Comparison of ENCODE assay signal across 1 cellular context in the genomic region with DNA sequence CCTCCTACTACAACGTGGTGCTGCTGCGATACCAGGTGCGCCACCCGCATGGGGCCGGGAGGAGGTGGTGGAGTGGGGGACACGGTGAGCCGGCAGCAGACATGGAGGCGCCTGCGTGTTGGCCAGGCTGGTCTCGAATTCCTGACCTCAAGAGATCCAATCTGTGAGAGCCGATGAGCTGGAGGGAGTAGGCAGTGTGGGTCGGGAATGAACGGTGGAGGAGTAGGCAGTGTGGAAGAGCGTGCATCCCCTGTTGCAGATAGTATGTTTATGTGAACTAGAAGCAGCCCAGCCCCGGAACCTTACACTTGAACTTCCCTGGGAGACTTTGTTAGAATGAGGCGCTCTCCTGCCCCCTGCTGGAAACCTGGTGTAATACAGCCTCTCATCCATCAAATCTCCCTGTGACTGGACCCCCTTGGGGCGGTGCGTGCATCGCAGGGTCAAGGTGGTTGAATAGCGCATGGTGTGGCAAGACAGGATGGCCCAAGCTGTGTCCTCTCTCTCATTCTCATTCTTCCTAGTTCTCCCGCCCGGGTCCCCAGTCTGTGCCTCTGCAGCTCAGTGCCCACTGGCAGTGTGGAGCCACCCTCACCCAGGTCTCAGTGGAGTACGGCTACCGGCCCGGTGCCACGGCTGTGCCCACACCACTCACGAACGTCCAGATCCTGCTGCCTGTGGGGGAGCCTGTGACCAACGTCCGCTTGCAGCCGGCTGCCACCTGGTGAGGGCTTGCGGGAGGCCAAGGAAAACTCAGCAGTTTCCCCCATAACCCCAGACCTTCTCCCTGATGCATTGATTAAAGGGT.
TF ChIP-seq lines count a peak whose summit lies in the region.

No MANE protein-coding gene starts in this region.

TF ChIP-seq in K562, 482 proteins besides CTCF, POLR2A, EP300 and RAD21 (continued from another document):
- TF ChIP-seq SMC3 (conservative IDR thresholded peaks at IDR 0.05; ENCODE audit: insufficient read depth, low read depth, low read length): peak; percentile 61
- TF ChIP-seq, protein P1, sequence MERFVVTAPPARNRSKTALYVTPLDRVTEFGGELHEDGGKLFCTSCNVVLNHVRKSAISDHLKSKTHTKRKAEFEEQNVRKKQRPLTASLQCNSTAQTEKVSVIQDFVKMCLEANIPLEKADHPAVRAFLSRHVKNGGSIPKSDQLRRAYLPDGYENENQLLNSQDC (CRISPR knock-in tag; IDR thresholded peaks at IDR 0.05): no peak
- TF ChIP-seq U2AF2 (optimal IDR thresholded peaks at IDR 0.05; ENCODE audit: low read depth, low read length): no peak
- no peak for TF ChIP-seq ZNF707 (CRISPR knock-in tag; conservative IDR thresholded peaks at IDR 0.05)
- TF ChIP-seq ARHGAP35 (IDR thresholded peaks at IDR 0.05; ENCODE audit: partially characterized antibody): no peak
- 0 out of 2 replicates have a peak, but pooled peaks have one; percentile 33 for TF ChIP-seq NR2C2 (CRISPR knock-in tag; IDR thresholded peaks at IDR 0.05)
- TF ChIP-seq NR2C2 (tag; IDR thresholded peaks at IDR 0.05): no peak
- no peak for TF ChIP-seq MCM3 (IDR thresholded peaks at IDR 0.05)
- no peak for TF ChIP-seq PPARD (CRISPR knock-in tag; IDR thresholded peaks at IDR 0.05)
- no peak for TF ChIP-seq POLR2B (IDR thresholded peaks at IDR 0.05; ENCODE audit: low read depth, partially characterized antibody)
- TF ChIP-seq PHF20 (IDR thresholded peaks at IDR 0.05; ENCODE audit: partially characterized antibody): no peak
- TF ChIP-seq SUPT5H (IDR thresholded peaks at IDR 0.05): no peak
- TF ChIP-seq ATF7 (IDR thresholded peaks at IDR 0.05): 0 out of 2 replicates have a peak, but pooled peaks have one; percentile 27
- TF ChIP-seq, protein P2, sequence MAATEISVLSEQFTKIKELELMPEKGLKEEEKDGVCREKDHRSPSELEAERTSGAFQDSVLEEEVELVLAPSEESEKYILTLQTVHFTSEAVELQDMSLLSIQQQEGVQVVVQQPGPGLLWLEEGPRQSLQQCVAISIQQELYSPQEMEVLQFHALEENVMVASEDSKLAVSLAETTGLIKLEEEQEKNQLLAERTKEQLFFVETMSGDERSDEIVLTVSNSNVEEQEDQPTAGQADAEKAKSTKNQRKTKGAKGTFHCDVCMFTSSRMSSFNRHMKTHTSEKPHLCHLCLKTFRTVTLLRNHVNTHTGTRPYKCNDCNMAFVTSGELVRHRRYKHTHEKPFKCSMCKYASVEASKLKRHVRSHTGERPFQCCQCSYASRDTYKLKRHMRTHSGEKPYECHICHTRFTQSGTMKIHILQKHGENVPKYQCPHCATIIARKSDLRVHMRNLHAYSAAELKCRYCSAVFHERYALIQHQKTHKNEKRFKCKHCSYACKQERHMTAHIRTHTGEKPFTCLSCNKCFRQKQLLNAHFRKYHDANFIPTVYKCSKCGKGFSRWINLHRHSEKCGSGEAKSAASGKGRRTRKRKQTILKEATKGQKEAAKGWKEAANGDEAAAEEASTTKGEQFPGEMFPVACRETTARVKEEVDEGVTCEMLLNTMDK (IDR thresholded peaks at IDR 0.05; ENCODE audit: borderline replicate concordance, insufficient read depth, low read depth, low read length, poor library complexity, severe bottlenecking): peak; percentile 25
- TF ChIP-seq TAF7 (tag; IDR thresholded peaks at IDR 0.05): no peak
- no peak for TF ChIP-seq RUNX1 (IDR thresholded peaks at IDR 0.05; ENCODE audit: low read depth)
- no peak for TF ChIP-seq BRCA1 (IDR thresholded peaks at IDR 0.05)
- TF ChIP-seq BRCA1 (CRISPR knock-in tag; IDR thresholded peaks at IDR 0.05): no peak
- TF ChIP-seq RBM39 (optimal IDR thresholded peaks at IDR 0.05; ENCODE audit: low read depth, low read length): no peak
- TF ChIP-seq, protein P3, sequence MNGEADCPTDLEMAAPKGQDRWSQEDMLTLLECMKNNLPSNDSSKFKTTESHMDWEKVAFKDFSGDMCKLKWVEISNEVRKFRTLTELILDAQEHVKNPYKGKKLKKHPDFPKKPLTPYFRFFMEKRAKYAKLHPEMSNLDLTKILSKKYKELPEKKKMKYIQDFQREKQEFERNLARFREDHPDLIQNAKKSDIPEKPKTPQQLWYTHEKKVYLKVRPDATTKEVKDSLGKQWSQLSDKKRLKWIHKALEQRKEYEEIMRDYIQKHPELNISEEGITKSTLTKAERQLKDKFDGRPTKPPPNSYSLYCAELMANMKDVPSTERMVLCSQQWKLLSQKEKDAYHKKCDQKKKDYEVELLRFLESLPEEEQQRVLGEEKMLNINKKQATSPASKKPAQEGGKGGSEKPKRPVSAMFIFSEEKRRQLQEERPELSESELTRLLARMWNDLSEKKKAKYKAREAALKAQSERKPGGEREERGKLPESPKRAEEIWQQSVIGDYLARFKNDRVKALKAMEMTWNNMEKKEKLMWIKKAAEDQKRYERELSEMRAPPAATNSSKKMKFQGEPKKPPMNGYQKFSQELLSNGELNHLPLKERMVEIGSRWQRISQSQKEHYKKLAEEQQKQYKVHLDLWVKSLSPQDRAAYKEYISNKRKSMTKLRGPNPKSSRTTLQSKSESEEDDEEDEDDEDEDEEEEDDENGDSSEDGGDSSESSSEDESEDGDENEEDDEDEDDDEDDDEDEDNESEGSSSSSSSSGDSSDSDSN (IDR thresholded peaks at IDR 0.05; ENCODE audit: borderline replicate concordance in 1 of 2, low read depth in 2 of 2, low read length in 2 of 2): no peak
- peak; percentile 42; the same call in 1 of the 2 replicates for TF ChIP-seq POLR2G (IDR thresholded peaks at IDR 0.05; ENCODE audit: low read depth, low read length)
- TF ChIP-seq, protein P4, sequence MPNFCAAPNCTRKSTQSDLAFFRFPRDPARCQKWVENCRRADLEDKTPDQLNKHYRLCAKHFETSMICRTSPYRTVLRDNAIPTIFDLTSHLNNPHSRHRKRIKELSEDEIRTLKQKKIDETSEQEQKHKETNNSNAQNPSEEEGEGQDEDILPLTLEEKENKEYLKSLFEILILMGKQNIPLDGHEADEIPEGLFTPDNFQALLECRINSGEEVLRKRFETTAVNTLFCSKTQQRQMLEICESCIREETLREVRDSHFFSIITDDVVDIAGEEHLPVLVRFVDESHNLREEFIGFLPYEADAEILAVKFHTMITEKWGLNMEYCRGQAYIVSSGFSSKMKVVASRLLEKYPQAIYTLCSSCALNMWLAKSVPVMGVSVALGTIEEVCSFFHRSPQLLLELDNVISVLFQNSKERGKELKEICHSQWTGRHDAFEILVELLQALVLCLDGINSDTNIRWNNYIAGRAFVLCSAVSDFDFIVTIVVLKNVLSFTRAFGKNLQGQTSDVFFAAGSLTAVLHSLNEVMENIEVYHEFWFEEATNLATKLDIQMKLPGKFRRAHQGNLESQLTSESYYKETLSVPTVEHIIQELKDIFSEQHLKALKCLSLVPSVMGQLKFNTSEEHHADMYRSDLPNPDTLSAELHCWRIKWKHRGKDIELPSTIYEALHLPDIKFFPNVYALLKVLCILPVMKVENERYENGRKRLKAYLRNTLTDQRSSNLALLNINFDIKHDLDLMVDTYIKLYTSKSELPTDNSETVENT (CRISPR knock-in tag; IDR thresholded peaks at IDR 0.05): no peak
- 0 out of 2 replicates have a peak, but pooled peaks have one; percentile 17 for TF ChIP-seq CREM (IDR thresholded peaks at IDR 0.05; ENCODE audit: low read depth)
- TF ChIP-seq EHMT2 (IDR thresholded peaks at IDR 0.05): no peak
- TF ChIP-seq ARID1B (IDR thresholded peaks at IDR 0.05): no peak
- no peak for TF ChIP-seq CC2D1A (IDR thresholded peaks at IDR 0.05)
- TF ChIP-seq NR2C1 (IDR thresholded peaks at IDR 0.05): no peak
- TF ChIP-seq NR2C1 (tag; IDR thresholded peaks at IDR 0.05): no peak
- no peak; the same call in 1 of the 2 replicates for TF ChIP-seq STAG1 (CRISPR knock-in tag; IDR thresholded peaks at IDR 0.05; ENCODE audit: borderline replicate concordance)
- no peak for TF ChIP-seq MIER1 (IDR thresholded peaks at IDR 0.05; ENCODE audit: low read depth)
- 0 out of 2 replicates have a peak, but pooled peaks have one; percentile 25 for TF ChIP-seq ZBTB7A (IDR thresholded peaks at IDR 0.05; ENCODE audit: borderline replicate concordance, control insufficient read depth, low read depth, low read length)
- TF ChIP-seq RBM34 (IDR thresholded peaks at IDR 0.05; ENCODE audit: borderline replicate concordance, insufficient read depth, low read length): no peak
- peak; percentile 32; the same call in 1 of the 2 replicates for TF ChIP-seq JUND (IDR thresholded peaks at IDR 0.05; ENCODE audit: borderline replicate concordance, low read depth, low read length)
- TF ChIP-seq JUND (tag; IDR thresholded peaks at IDR 0.05; ENCODE audit: borderline replicate concordance, low read depth, low read length): no peak
- TF ChIP-seq, protein P5, sequence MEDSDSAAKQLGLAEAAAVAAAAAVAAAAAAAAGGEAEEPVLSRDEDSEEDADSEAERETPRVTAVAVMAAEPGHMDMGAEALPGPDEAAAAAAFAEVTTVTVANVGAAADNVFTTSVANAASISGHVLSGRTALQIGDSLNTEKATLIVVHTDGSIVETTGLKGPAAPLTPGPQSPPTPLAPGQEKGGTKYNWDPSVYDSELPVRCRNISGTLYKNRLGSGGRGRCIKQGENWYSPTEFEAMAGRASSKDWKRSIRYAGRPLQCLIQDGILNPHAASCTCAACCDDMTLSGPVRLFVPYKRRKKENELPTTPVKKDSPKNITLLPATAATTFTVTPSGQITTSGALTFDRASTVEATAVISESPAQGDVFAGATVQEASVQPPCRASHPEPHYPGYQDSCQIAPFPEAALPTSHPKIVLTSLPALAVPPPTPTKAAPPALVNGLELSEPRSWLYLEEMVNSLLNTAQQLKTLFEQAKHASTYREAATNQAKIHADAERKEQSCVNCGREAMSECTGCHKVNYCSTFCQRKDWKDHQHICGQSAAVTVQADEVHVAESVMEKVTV (CRISPR knock-in tag; IDR thresholded peaks at IDR 0.05): 0 out of 2 replicates have a peak, but pooled peaks have one; percentile 2
- no peak for TF ChIP-seq ZNF354B (CRISPR knock-in tag; IDR thresholded peaks at IDR 0.05)
- TF ChIP-seq, protein P6, sequence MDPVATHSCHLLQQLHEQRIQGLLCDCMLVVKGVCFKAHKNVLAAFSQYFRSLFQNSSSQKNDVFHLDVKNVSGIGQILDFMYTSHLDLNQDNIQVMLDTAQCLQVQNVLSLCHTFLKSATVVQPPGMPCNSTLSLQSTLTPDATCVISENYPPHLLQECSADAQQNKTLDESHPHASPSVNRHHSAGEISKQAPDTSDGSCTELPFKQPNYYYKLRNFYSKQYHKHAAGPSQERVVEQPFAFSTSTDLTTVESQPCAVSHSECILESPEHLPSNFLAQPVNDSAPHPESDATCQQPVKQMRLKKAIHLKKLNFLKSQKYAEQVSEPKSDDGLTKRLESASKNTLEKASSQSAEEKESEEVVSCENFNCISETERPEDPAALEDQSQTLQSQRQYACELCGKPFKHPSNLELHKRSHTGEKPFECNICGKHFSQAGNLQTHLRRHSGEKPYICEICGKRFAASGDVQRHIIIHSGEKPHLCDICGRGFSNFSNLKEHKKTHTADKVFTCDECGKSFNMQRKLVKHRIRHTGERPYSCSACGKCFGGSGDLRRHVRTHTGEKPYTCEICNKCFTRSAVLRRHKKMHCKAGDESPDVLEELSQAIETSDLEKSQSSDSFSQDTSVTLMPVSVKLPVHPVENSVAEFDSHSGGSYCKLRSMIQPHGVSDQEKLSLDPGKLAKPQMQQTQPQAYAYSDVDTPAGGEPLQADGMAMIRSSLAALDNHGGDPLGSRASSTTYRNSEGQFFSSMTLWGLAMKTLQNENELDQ (CRISPR knock-in tag; IDR thresholded peaks at IDR 0.05; ENCODE audit: borderline replicate concordance): no peak
- no peak for TF ChIP-seq BCOR (IDR thresholded peaks at IDR 0.05)
- TF ChIP-seq, protein P7, sequence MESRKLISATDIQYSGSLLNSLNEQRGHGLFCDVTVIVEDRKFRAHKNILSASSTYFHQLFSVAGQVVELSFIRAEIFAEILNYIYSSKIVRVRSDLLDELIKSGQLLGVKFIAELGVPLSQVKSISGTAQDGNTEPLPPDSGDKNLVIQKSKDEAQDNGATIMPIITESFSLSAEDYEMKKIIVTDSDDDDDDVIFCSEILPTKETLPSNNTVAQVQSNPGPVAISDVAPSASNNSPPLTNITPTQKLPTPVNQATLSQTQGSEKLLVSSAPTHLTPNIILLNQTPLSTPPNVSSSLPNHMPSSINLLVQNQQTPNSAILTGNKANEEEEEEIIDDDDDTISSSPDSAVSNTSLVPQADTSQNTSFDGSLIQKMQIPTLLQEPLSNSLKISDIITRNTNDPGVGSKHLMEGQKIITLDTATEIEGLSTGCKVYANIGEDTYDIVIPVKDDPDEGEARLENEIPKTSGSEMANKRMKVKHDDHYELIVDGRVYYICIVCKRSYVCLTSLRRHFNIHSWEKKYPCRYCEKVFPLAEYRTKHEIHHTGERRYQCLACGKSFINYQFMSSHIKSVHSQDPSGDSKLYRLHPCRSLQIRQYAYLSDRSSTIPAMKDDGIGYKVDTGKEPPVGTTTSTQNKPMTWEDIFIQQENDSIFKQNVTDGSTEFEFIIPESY (CRISPR knock-in tag; IDR thresholded peaks at IDR 0.05): peak; percentile 54; the same call in 1 of the 2 replicates
- TF ChIP-seq ZNF263 (CRISPR knock-in tag; IDR thresholded peaks at IDR 0.05; ENCODE audit: borderline replicate concordance): peak; percentile 16; the same call in 1 of the 2 replicates
- TF ChIP-seq ZNF124 (CRISPR knock-in tag; IDR thresholded peaks at IDR 0.05): no peak
- no peak for TF ChIP-seq MTA3 (IDR thresholded peaks at IDR 0.05; ENCODE audit: borderline replicate concordance)
- TF ChIP-seq, protein P8, sequence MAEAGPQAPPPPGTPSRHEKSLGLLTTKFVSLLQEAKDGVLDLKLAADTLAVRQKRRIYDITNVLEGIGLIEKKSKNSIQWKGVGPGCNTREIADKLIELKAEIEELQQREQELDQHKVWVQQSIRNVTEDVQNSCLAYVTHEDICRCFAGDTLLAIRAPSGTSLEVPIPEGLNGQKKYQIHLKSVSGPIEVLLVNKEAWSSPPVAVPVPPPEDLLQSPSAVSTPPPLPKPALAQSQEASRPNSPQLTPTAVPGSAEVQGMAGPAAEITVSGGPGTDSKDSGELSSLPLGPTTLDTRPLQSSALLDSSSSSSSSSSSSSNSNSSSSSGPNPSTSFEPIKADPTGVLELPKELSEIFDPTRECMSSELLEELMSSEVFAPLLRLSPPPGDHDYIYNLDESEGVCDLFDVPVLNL (CRISPR knock-in tag; IDR thresholded peaks at IDR 0.05; ENCODE audit: low read depth): no peak
